27 cellular contexts compared by ENCODE assay signal in the genomic region with DNA sequence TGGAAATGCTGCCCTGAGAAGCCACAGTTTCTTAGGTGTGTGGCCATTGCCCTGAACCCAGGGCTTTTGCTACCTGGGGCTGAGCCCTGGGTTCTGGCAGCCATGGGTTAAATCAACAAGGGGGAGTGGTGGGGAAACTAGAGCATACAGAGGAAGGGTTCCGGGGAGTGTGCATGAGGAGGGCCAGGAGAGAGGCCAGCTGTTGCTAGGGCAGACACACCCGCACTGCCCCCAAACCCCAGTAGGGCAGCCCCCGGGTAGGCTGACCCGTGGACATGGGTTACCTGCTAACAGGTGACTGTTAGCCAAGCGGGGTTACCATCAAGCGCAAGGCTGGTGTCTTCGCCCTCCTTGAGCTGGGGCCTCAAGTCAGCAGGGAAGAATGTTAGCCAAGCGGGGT. TPM values are rescaled to one million over a fixed set of nuclear protein-coding genes. Genes with fewer than 3 reads are reported as not detected.
"Had no signal": no experiment of that assay in that cellular context is flagged by ENCODE, and none has a peak within 500 bp of the region (broad histone marks: within the 10 kb centered on the region; RNA-seq: fewer than 3 reads in every experiment).

No MANE protein-coding gene starts in this region.

- ATAC-seq: gastroesophageal sphincter, left cardiac atrium, right cardiac atrium had no signal

- H3K36me3 ChIP-seq: ascending aorta, colonic mucosa, gastroesophageal sphincter, stomach, suprapubic skin, tibial nerve, vagina, WERI-Rb-1 had no signal

- H3K9me3 Mint-ChIP-seq: activated naive CD4-positive, alpha-beta T cell treated with anti-CD3 and anti-CD28 coated beads for 36 hours; central memory CD8-positive, alpha-beta T cell; nephron had no signal

- H2AFZ ChIP-seq: parathyroid adenoma had no signal

- DNase-seq: activated effector memory CD4-positive, alpha-beta T cell treated with Interleukin-2 at 50 U/mL for 16 hours; activated naive CD4-positive, alpha-beta T cell treated with anti-CD3 and anti-CD28 coated beads for 36 hours; activated T-cell treated with anti-CD3 and anti-CD28 coated beads, Interleukin-2, amount 50 U/mL, for 1 hour; colonic mucosa; head of caudate nucleus; islet precursor cell; left cardiac atrium; nucleus accumbens; right cardiac atrium; stimulated activated CD4-positive, alpha-beta T cell treated with anti-CD3 and anti-CD28 coated beads, Interleukin-12 subunit alpha, Interleukin-12 subunit beta, amount 100 ng/mL, for 4 hours; stimulated activated CD4-positive, alpha-beta T cell treated with anti-CD3 and anti-CD28 coated beads, Interleukin-4, amount 100 ng/mL, for 4 hours; stomach; SW 1271; T-helper 2 cell; WERI-Rb-1 had no signal

- H3K4me1 ChIP-seq: colonic mucosa, parathyroid adenoma had no signal

- H3K4me3 ChIP-seq: ascending aorta, colonic mucosa, dorsolateral prefrontal cortex, gastroesophageal sphincter, stomach, suprapubic skin, tibial nerve, vagina had no signal

- H3K27me3 ChIP-seq: ascending aorta, colonic mucosa, dorsolateral prefrontal cortex, tibial nerve, vagina had no signal

- H3K27ac ChIP-seq: colonic mucosa, epithelial cell of prostate, parathyroid adenoma, suprapubic skin, vagina, WERI-Rb-1 had no signal

- H3K9ac ChIP-seq: parathyroid adenoma had no signal

- H3K9me3 ChIP-seq: ascending aorta, colonic mucosa, gastroesophageal sphincter, stomach, suprapubic skin, tibial nerve, vagina had no signal

- H3K27ac Mint-ChIP-seq: activated naive CD4-positive, alpha-beta T cell treated with anti-CD3 and anti-CD28 coated beads for 36 hours; memory B cell had no signal

- H3K4me3 Mint-ChIP-seq: activated naive CD4-positive, alpha-beta T cell treated with anti-CD3 and anti-CD28 coated beads for 36 hours; central memory CD8-positive, alpha-beta T cell; memory B cell; nephron had no signal

- H3K27me3 Mint-ChIP-seq: central memory CD8-positive, alpha-beta T cell had no signal

RNA-seq across cellular contexts. Expression of a gene that starts 14.8 kb away (rescaled TPM):
- total RNA-seq: pulmonary artery endothelial cell had no signal
